8 cellular contexts compared by ENCODE assay signal in the genomic region with DNA sequence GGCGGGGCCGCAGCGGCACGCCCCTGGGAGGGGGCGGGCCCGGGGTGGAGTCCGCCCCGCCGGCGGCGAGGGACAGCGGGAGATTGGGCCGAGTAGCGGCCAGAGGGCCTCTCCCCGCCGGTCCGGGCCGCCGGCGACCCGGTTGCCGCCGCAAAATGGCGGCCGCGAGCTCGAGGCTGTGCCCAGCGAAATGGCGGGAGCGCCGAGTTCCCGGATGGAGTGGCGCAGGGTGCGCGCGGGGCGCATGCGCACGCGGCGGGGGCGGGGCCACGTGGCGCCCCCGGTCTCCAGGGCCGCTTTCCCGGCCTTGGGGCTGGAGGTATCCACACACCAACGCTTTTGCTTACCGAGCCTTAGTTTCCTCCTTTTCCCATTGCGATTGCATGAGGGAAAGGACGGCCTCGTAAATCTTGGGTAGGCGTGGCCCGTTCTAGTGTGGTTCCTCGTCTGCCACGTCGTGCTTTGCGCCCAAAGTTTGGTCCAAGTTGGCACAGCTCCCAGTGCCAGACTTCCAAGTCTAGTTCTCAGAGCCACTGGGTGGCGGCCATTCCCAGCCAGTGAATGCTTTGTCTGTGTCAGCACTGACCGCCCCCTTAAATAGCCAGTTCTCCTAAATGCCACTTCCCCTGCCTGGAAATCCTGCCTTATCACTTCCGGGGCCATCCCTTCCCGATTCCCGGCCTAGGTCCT. TPM values are rescaled to one million over a fixed set of nuclear protein-coding genes. Genes with fewer than 3 reads are reported as not detected.
DNase-seq lines count a peak whose midpoint lies in the region; ATAC-seq, FAIRE-seq and TF ChIP-seq lines count a peak whose summit lies in the region.

No MANE protein-coding gene starts in this region.

- H4K8ac ChIP-seq in trophoblast cell (ENCODE audit: low read depth, low read length), result peak overlapping the region; percentile 89

- peak; percentile 2 to 31 (median 25) for ATAC-seq in heart left ventricle

- 0 to 1% (median 1%) methylated on average over 25 to 63 of the region's 63 CpGs for WGBS in heart left ventricle, 4 donors
- no CpG with 5 or more reads among the region's 63 CpGs for WGBS in trophoblast cell (ENCODE audit: extremely low coverage, insufficient coverage, insufficient read length)

- H3K36me3 ChIP-seq in H7 (replicated peaks; ENCODE audit: control insufficient read depth, insufficient read depth, low read length), result peaks cover 32% of the 10 kb centered on the region
- H3K36me3 ChIP-seq in adipocyte (ENCODE audit: control insufficient read depth, insufficient read depth, low read length, severe bottlenecking), result peaks cover 40% of the 10 kb centered on the region
- peaks cover 2 to 48% (median 44%) of the 10 kb centered on the region in 9 donors for H3K36me3 ChIP-seq in heart left ventricle
- peaks cover 38 to 39% of the 10 kb centered on the region in 2 experiments for H3K36me3 ChIP-seq in trophoblast cell (ENCODE audit: control insufficient read depth in 1 of 2, insufficient read depth in 2 of 2, low read length in 2 of 2)

- H3K4ac ChIP-seq in trophoblast cell (ENCODE audit: low read depth, low read length), result peak overlapping the region; percentile 89

- H3K79me1 ChIP-seq in trophoblast cell (ENCODE audit: low read length), result peaks cover 23% of the 10 kb centered on the region

- peaks cover 13% of the 10 kb centered on the region for H3K79me2 ChIP-seq in trophoblast cell (ENCODE audit: control insufficient read depth, insufficient read depth, low read length, poor library complexity)

- H2BK5ac ChIP-seq in trophoblast cell (ENCODE audit: low read depth, low read length, poor library complexity), result peak overlapping the region; percentile 85

- H2AK5ac ChIP-seq in trophoblast cell (ENCODE audit: low read length), result peak overlapping the region; percentile 74

- peak overlapping the region; percentile 85 for H3K4me3 ChIP-seq in H7 (ENCODE audit: insufficient read depth, low read depth, low read length)
- peak overlapping the region; percentile 86 for H3K4me3 ChIP-seq in adipocyte (ENCODE audit: low read length)
- H3K4me3 ChIP-seq in heart left ventricle, result peak overlapping the region; percentile 5 to 92 (median 72)
- peak overlapping the region; percentile 79 for H3K4me3 ChIP-seq in trophoblast cell (ENCODE audit: low read depth, low read length)

- H3K27me3 ChIP-seq in H7 (ENCODE audit: control insufficient read depth, insufficient read depth, low read length), result peaks cover 3% of the 10 kb centered on the region
- H3K27me3 ChIP-seq in adipocyte (replicated peaks; ENCODE audit: control insufficient read depth, insufficient read depth, low read length), result no peaks in the 10 kb centered on the region
- no peaks in the 10 kb centered on the region for H3K27me3 ChIP-seq in heart left ventricle
- no peaks in the 10 kb centered on the region for H3K27me3 ChIP-seq in trophoblast cell (ENCODE audit: insufficient read depth, low read length)

- no peak overlapping the region for H2AFZ ChIP-seq in trophoblast cell (ENCODE audit: insufficient read depth, low read length, poor library complexity)

- H3K23ac ChIP-seq in trophoblast cell (ENCODE audit: low read length), result no peak overlapping the region

- peak overlapping the region; percentile 81 for H3K18ac ChIP-seq in trophoblast cell (ENCODE audit: low read length)

- H3K9me3 ChIP-seq in adipocyte (ENCODE audit: control insufficient read depth, low read length) (no peaks in the 10 kb centered on the region), heart left ventricle (no peaks in the 10 kb centered on the region), trophoblast cell (ENCODE audit: insufficient read depth, low read depth, low read length) (no peaks in the 10 kb centered on the region)

- peak overlapping the region; percentile 95 for H3K9ac ChIP-seq in adipocyte (ENCODE audit: low read length)
- peak overlapping the region; percentile 93 for H3K9ac ChIP-seq in trophoblast cell (ENCODE audit: low read length)

- H3K27ac ChIP-seq in heart left ventricle (peak overlapping the region; percentile 92 to 100 (median 98)), trophoblast cell (ENCODE audit: low read depth, low read length) (peak overlapping the region; percentile 95)

- peak overlapping the region; percentile 71 for H2BK120ac ChIP-seq in trophoblast cell (ENCODE audit: insufficient read depth, low read length, poor library complexity)

- intact Hi-C loops in heart left ventricle (cut with DNase I), result loop anchor here in 6 of 10 donors (1.0 to 10.0 kb wide), 8 partner anchors 21 to 785 kb away; a partner anchor contains a TSS

- FAIRE-seq in urothelium cell line (lab: Jason Lieb, UNC), result no peak

- no peak for TF ChIP-seq POLR2A in heart left ventricle (IDR thresholded peaks at IDR 0.05)

- H3K14ac ChIP-seq in trophoblast cell (ENCODE audit: low read length), result peak overlapping the region; percentile 88

- TF ChIP-seq CTCF in heart left ventricle (IDR thresholded peaks at IDR 0.05), result peak in 3 of 12 donors; percentile 14 to 29 (median 15)

- peaks cover 74% of the 10 kb centered on the region for H3K4me1 ChIP-seq in adipocyte (ENCODE audit: control insufficient read depth, insufficient read depth, low read length)
- H3K4me1 ChIP-seq in heart left ventricle, result peaks cover 10 to 92% (median 86%) of the 10 kb centered on the region in 12 donors
- H3K4me1 ChIP-seq in trophoblast cell (ENCODE audit: control insufficient read depth in 1 of 2, insufficient read depth in 2 of 2, low read length in 2 of 2), result peaks cover 34 to 37% of the 10 kb centered on the region in 2 experiments

- DNase-seq in GM04504 (ENCODE audit: low read depth), result peak; percentile 72
- peak; percentile 98 for DNase-seq in H7
- peak; percentile 90 for DNase-seq in M059J (ENCODE audit: low read depth)
- peak; percentile 37 for DNase-seq in SKM-1 (lab: John Stamatoyannopoulos, UW; ENCODE audit: unreplicated experiment)
- DNase-seq in adipocyte (ENCODE audit: low read depth), result peak; percentile 92
- peak; percentile 89 to 94 (median 92) for DNase-seq in heart left ventricle
- DNase-seq in trophoblast cell, result peak; percentile 63 to 89
- peak; percentile 83 for DNase-seq in urothelium cell line (ENCODE audit: low spot score)

- no peak overlapping the region for H2BK12ac ChIP-seq in trophoblast cell (ENCODE audit: low read length)

- peak overlapping the region; percentile 5 for H4K12ac ChIP-seq in trophoblast cell (ENCODE audit: low read depth, low read length)

- H3K4me2 ChIP-seq in trophoblast cell (ENCODE audit: low read length), result peak overlapping the region; percentile 73

- peak overlapping the region; percentile 98 for H4K91ac ChIP-seq in trophoblast cell (ENCODE audit: low read depth, low read length)

RNA-seq across cellular contexts. Expression of a gene that starts 0.5 kb away (rescaled TPM):
- total RNA-seq in H7 (2014; rRNA removed; shearing (Covaris generic)), result 219 and 221 TPM in 2 replicates
- total RNA-seq in M059J (2014; rRNA removed; shearing (Covaris generic)), result 115 and 145 TPM in 2 replicates
- 100 to 1,000 TPM; 149 to 425 (median 269) TPM for total RNA-seq in heart left ventricle
- 100 to 1,000 TPM; 217 to 282 TPM for polyA plus RNA-seq in heart left ventricle
- polyA plus RNA-seq in trophoblast cell (2013), result 116 and 120 TPM in 2 replicates

RNA-seq across cellular contexts. Expression of a gene that starts 5.7 kb away (rescaled TPM):
- 78.0 and 83.1 TPM in 2 replicates for total RNA-seq in H7 (2014; rRNA removed; shearing (Covaris generic))
- total RNA-seq in M059J (2014; rRNA removed; shearing (Covaris generic)), result 108 and 128 TPM in 2 replicates
- total RNA-seq in heart left ventricle, result 10 to 100 TPM; 11.6 to 46.7 (median 18.7) TPM
- polyA plus RNA-seq in heart left ventricle, result 10 to 100 TPM; 23.8 to 56.4 TPM
- polyA plus RNA-seq in trophoblast cell (2013), result 58.5 and 63.2 TPM in 2 replicates

RNA-seq across cellular contexts. Expression of a gene that starts 16.1 kb away (rescaled TPM):
- 12.4 and 20.2 TPM in 2 replicates for total RNA-seq in H7 (2014; rRNA removed; shearing (Covaris generic))
- not detected in 2 replicates for total RNA-seq in M059J (2014; rRNA removed; shearing (Covaris generic))
- not detected for total RNA-seq in heart left ventricle
- polyA plus RNA-seq in heart left ventricle, result not detected
- polyA plus RNA-seq in trophoblast cell (2013), result 7.2 and 7.3 TPM in 2 replicates

RNA-seq across cellular contexts. Expression of a gene that starts 21.2 kb away (rescaled TPM):
- 35.1 and 50.3 TPM in 2 replicates for total RNA-seq in H7 (2014; rRNA removed; shearing (Covaris generic))
- 4.5 and 11.0 TPM in 2 replicates for total RNA-seq in M059J (2014; rRNA removed; shearing (Covaris generic))
- 100 to 1,000 TPM in 1 of 9 donors, 10 to 100 TPM in 8; 25.8 to 115 (median 60.5) TPM for total RNA-seq in heart left ventricle
- 10 to 100 TPM; 31.5 to 33.6 TPM for polyA plus RNA-seq in heart left ventricle
- 159 and 165 TPM in 2 replicates for polyA plus RNA-seq in trophoblast cell (2013)

RNA-seq across cellular contexts. Expression of a gene that starts 28.1 kb away (rescaled TPM):
- 44.7 and 53.1 TPM in 2 replicates for total RNA-seq in H7 (2014; rRNA removed; shearing (Covaris generic))
- total RNA-seq in M059J (2014; rRNA removed; shearing (Covaris generic)), result 45.0 and 69.8 TPM in 2 replicates
- 100 to 1,000 TPM; 201 to 584 (median 450) TPM for total RNA-seq in heart left ventricle
- 1,000 to 10,000 TPM in 1 of 2 donors, 100 to 1,000 TPM in 1; 459 to 1,034 TPM for polyA plus RNA-seq in heart left ventricle
- polyA plus RNA-seq in trophoblast cell (2013), result 106 and 107 TPM in 2 replicates

Comparison
In these comparisons a context has a peak if more than half of its experiments do, and no peak if none do; other contexts are left out.
1. Peak in every context shown above with its lines: DNase-seq, ATAC-seq, H3K4me3 ChIP-seq and H3K27ac ChIP-seq.
2. DNase-seq: peak in every context shown above with its lines; median percentile 98 in H7; 92 in adipocyte; 92 in heart left ventricle; 90 in M059J; 83 in urothelium cell line; 76 in trophoblast cell; 72 in GM04504; 37 in SKM-1.
3. RNA of a gene that starts 16.1 kb away (total RNA-seq): 12.4 to 20.2 TPM in H7; not detected in M059J and not detected in heart left ventricle; every median in the first group is over 10 times any median in the second.